ENCODE assay signal across 8 cellular contexts in genomic region chr7:2405601-2406345, GRCh38.
DNase-seq lines count a peak whose midpoint lies in the region; ATAC-seq lines count a peak whose summit lies in the region.

No MANE protein-coding gene starts in this region.

- peak; percentile 43 for ATAC-seq in GM18873 (IDR thresholded peaks at IDR 0.05; ENCODE audit: low FRiP score, unreplicated experiment)
- peak; percentile 47 for ATAC-seq in HG02943 (IDR thresholded peaks at IDR 0.05; ENCODE audit: low read depth, unreplicated experiment)
- peak; percentile 56 to 59 for ATAC-seq in stimulated activated naive B cell treated with anti-CD40 and anti-IgM and Interleukin-4, amounts not matched to agents 10 μg/mL and 1 μg/mL and 100 μg/mL, for 72 hours (replicated peaks)

- H3K4me1 Mint-ChIP-seq in stimulated activated naive B cell treated with anti-CD40 and anti-IgM and Interleukin-4, amounts not matched to agents 10 μg/mL and 1 μg/mL and 100 μg/mL, for 72 hours = peaks cover 48 to 61% of the 10 kb centered on the region in 2 donors

- peaks cover 0 to 9% of the 10 kb centered on the region in 2 donors for H3K36me3 Mint-ChIP-seq in stimulated activated naive B cell treated with anti-CD40 and anti-IgM and Interleukin-4, amounts not matched to agents 10 μg/mL and 1 μg/mL and 100 μg/mL, for 72 hours

- peak overlapping the region; percentile 72 for H3K27ac Mint-ChIP-seq in stimulated activated naive B cell treated with anti-CD40 and anti-IgM and Interleukin-4, amounts not matched to agents 10 μg/mL and 1 μg/mL and 100 μg/mL, for 72 hours

- H3K27me3 Mint-ChIP-seq in stimulated activated naive B cell treated with anti-CD40 and anti-IgM and Interleukin-4, amounts not matched to agents 10 μg/mL and 1 μg/mL and 100 μg/mL, for 72 hours = no peaks in the 10 kb centered on the region

- peak in 4 of 5 donors; percentile 43 to 89 (median 50) for DNase-seq in T-helper 1 cell
- DNase-seq in central memory CD4-positive, alpha-beta T cell = peak; percentile 71
- DNase-seq in stimulated activated naive B cell treated with anti-CD40 and anti-IgM and Interleukin-4, amounts not matched to agents 10 μg/mL and 1 μg/mL and 100 μg/mL, for 72 hours = peak; percentile 49
- no peak for DNase-seq in putamen (ENCODE audit: low spot score)
- DNase-seq in NCI-H187 treated with DMSO at 0.1 percent for 48 hours (lab: John Stamatoyannopoulos, UW) = no peak
- no peak for DNase-seq in hypothalamus (lab: John Stamatoyannopoulos, UW)

- peak overlapping the region; percentile 55 to 69 for H3K4me3 Mint-ChIP-seq in stimulated activated naive B cell treated with anti-CD40 and anti-IgM and Interleukin-4, amounts not matched to agents 10 μg/mL and 1 μg/mL and 100 μg/mL, for 72 hours

- peaks cover 4 to 7% of the 10 kb centered on the region in 2 donors for H3K9me3 Mint-ChIP-seq in stimulated activated naive B cell treated with anti-CD40 and anti-IgM and Interleukin-4, amounts not matched to agents 10 μg/mL and 1 μg/mL and 100 μg/mL, for 72 hours

Comparison
In these comparisons a context has a peak if more than half of its experiments do, and no peak if none do; other contexts are left out.
1. DNase-seq: peak in T-helper 1 cell (4 of 5), central memory CD4-positive, alpha-beta T cell (single experiment) and stimulated activated naive B cell treated with anti-CD40 and anti-IgM and Interleukin-4, amounts not matched to agents 10 μg/mL and 1 μg/mL and 100 μg/mL, for 72 hours (single experiment); none in putamen (single experiment), NCI-H187 treated with DMSO at 0.1 percent for 48 hours (single experiment) and hypothalamus (0 of 51).
2. Peak in every context shown above with its lines, with median percentiles within 50 percentile points of each other: ATAC-seq.